Comparison of ENCODE assay signal across 9 cellular contexts in genomic region chr2:69026026-69026425, GRCh38. TPM values are rescaled to one million over a fixed set of nuclear protein-coding genes. Genes with fewer than 3 reads are reported as not detected.
DNase-seq lines count a peak whose midpoint lies in the region; ATAC-seq, FAIRE-seq and TF ChIP-seq lines count a peak whose summit lies in the region.
"Had no signal": no experiment of that assay in that cellular context is flagged by ENCODE, and none has a peak within 500 bp of the region (broad histone marks: within the 10 kb centered on the region; RNA-seq: fewer than 3 reads in every experiment).

No MANE protein-coding gene starts in this region.

- DNase-seq in AG09319 (ENCODE audit: extremely low read depth, low read depth), result no peak
- DNase-seq in GM12891 (ENCODE audit: insufficient read length, low spot score), result no peak
- DNase-seq in NCI-H2029 (lab: John Stamatoyannopoulos, UW), result peak; percentile 14
- peak; percentile 25 for DNase-seq in adipocyte (ENCODE audit: low read depth)
- DNase-seq in islet precursor cell, result peak; percentile 62
- no peak for DNase-seq in upper lobe of right lung
- DNase-seq in frontal cortex (ENCODE audit: low spot score in 2 of 2), result no peak

- FAIRE-seq in GM12891 (lab: Jason Lieb, UNC), result peak; percentile 85
- no peak for FAIRE-seq in frontal cortex (lab: Jason Lieb, UNC)

- H3K4me1 ChIP-seq in adipocyte (ENCODE audit: control insufficient read depth, insufficient read depth, low read length) (peaks cover 10% of the 10 kb centered on the region), upper lobe of right lung (peaks cover 4% of the 10 kb centered on the region)

- intact Hi-C loops in upper lobe of right lung (cut with DNase I), result no loop called here

- no peak overlapping the region for H3K9ac ChIP-seq in adipocyte (ENCODE audit: low read length)

- H3K9me3 ChIP-seq in adipocyte (ENCODE audit: control insufficient read depth, low read length) (no peaks in the 10 kb centered on the region), upper lobe of right lung (no peaks in the 10 kb centered on the region)

- TF ChIP-seq POLR2A in GM12891 (IDR thresholded peaks at IDR 0.05; ENCODE audit: low read depth, low read length), result no peak

- H3K27me3 ChIP-seq in adipocyte (replicated peaks; ENCODE audit: control insufficient read depth, insufficient read depth, low read length), result no peaks in the 10 kb centered on the region
- H3K27me3 ChIP-seq in upper lobe of right lung, result no peaks in the 10 kb centered on the region

- no peak overlapping the region for H3K4me3 ChIP-seq in adipocyte (ENCODE audit: low read length)
- no peak overlapping the region for H3K4me3 ChIP-seq in upper lobe of right lung

- TF ChIP-seq CTCF in AG09319 (IDR thresholded peaks at IDR 0.05; ENCODE audit: low read depth, low read length) (peak; percentile 26), upper lobe of right lung (IDR thresholded peaks at IDR 0.05) (peak; percentile 56)

- H3K27ac ChIP-seq in upper lobe of right lung, result no peak overlapping the region

- ATAC-seq in upper lobe of right lung (peak; percentile 95), HG03108 (IDR thresholded peaks at IDR 0.05; ENCODE audit: unreplicated experiment) (no peak)

- no peaks in the 10 kb centered on the region for H3K36me3 ChIP-seq in adipocyte (ENCODE audit: control insufficient read depth, insufficient read depth, low read length, severe bottlenecking)
- no peaks in the 10 kb centered on the region for H3K36me3 ChIP-seq in upper lobe of right lung

TF ChIP-seq in GM12891, 5 proteins besides CTCF, POLR2A, EP300 and RAD21:
- TF ChIP-seq TAF1 (IDR thresholded peaks at IDR 0.05; ENCODE audit: low read depth, low read length), result no peak
- no peak for TF ChIP-seq POLR2AphosphoS5 (IDR thresholded peaks at IDR 0.05; ENCODE audit: low read depth, low read length)
- no peak for TF ChIP-seq PAX5 (IDR thresholded peaks at IDR 0.05; ENCODE audit: insufficient read depth, low read length, severe bottlenecking)
- TF ChIP-seq POU2F2 (IDR thresholded peaks at IDR 0.05; ENCODE audit: low read depth, low read length), result no peak
- TF ChIP-seq SPI1 (IDR thresholded peaks at IDR 0.05; ENCODE audit: low read depth, low read length), result no peak

RNA-seq across cellular contexts. Expression of gene ANTXR1, which starts 13.0 kb away (rescaled TPM):
- not detected for polyA plus RNA-seq in GM12891 (2012; ENCODE audit: low read depth, missing spikeins)
- total RNA-seq in upper lobe of right lung (81.2 TPM), frontal cortex (8.2 TPM)

RNA-seq across cellular contexts. Expression of gene GKN1, which starts 51.6 kb away (rescaled TPM):
- not detected for polyA plus RNA-seq in GM12891 (2012; ENCODE audit: low read depth, missing spikeins)
- not detected for total RNA-seq in upper lobe of right lung
- total RNA-seq in frontal cortex, result not detected
- total RNA-seq: subcutaneous adipose tissue had no signal

Comparison
In these comparisons a context has a peak if more than half of its experiments do, and no peak if none do; other contexts are left out.
1. DNase-seq: peak in NCI-H2029 (single experiment), adipocyte (single experiment) and islet precursor cell (single experiment); none in AG09319 (single experiment), GM12891 (single experiment), upper lobe of right lung (single experiment) and frontal cortex (0 of 2).